1 cellular context compared by ENCODE assay signal in the genomic region with DNA sequence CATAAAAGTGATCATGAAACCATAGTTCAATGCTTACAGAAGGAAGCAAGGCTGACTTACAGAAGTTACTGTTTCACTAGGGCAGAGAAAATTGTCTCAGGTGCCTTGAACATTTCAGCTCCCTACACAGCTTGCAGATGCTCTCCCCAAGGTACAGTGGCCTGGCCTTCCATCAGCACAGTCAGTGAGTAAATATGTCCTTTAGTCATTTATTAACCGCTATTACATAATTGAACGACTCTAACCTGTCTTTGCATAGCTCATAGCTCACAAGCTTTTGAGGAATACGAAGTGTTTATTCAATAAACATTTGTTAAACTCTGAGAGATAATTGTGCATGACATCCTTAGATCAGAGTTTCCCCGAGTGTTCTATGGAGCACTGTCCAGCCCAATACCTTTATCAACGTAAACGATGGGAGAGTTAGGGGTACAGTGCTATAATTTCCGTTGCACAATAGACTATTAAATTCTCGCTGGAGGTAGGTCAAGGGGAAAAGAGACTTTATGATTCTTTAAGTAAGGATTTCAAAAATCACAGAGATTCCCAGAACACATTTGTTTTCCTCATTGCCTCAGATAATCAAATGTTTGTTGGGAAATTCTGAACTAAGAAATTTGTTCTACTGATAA.
TF ChIP-seq lines count a peak whose summit lies in the region.

No MANE protein-coding gene starts in this region.

TF ChIP-seq in HepG2, 621 proteins besides CTCF, POLR2A, EP300 and RAD21 (continued from another document and continues in another):
- TF ChIP-seq, protein P1, sequence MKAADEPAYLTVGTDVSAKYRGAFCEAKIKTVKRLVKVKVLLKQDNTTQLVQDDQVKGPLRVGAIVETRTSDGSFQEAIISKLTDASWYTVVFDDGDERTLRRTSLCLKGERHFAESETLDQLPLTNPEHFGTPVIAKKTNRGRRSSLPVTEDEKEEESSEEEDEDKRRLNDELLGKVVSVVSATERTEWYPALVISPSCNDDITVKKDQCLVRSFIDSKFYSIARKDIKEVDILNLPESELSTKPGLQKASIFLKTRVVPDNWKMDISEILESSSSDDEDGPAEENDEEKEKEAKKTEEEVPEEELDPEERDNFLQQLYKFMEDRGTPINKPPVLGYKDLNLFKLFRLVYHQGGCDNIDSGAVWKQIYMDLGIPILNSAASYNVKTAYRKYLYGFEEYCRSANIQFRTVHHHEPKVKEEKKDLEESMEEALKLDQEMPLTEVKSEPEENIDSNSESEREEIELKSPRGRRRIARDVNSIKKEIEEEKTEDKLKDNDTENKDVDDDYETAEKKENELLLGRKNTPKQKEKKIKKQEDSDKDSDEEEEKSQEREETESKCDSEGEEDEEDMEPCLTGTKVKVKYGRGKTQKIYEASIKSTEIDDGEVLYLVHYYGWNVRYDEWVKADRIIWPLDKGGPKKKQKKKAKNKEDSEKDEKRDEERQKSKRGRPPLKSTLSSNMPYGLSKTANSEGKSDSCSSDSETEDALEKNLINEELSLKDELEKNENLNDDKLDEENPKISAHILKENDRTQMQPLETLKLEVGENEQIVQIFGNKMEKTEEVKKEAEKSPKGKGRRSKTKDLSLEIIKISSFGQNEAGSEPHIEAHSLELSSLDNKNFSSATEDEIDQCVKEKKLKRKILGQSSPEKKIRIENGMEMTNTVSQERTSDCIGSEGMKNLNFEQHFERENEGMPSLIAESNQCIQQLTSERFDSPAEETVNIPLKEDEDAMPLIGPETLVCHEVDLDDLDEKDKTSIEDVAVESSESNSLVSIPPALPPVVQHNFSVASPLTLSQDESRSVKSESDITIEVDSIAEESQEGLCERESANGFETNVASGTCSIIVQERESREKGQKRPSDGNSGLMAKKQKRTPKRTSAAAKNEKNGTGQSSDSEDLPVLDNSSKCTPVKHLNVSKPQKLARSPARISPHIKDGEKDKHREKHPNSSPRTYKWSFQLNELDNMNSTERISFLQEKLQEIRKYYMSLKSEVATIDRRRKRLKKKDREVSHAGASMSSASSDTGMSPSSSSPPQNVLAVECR (CRISPR knock-in tag; IDR thresholded peaks at IDR 0.05; ENCODE audit: borderline replicate concordance), result peak; percentile 19; the same call in 1 of the 2 replicates
- TF ChIP-seq ZNF160 (CRISPR knock-in tag; IDR thresholded peaks at IDR 0.05), result no peak
- no peak for TF ChIP-seq ZNF724P (CRISPR knock-in tag; IDR thresholded peaks at IDR 0.05; ENCODE audit: borderline replicate concordance)
- no peak for TF ChIP-seq ZNF75D (CRISPR knock-in tag; IDR thresholded peaks at IDR 0.05; ENCODE audit: borderline replicate concordance)
- TF ChIP-seq KDM3A (CRISPR knock-in tag; IDR thresholded peaks at IDR 0.05; ENCODE audit: low read depth), result peak; percentile 60; the same call in 1 of the 2 replicates
- TF ChIP-seq NRL (CRISPR knock-in tag; IDR thresholded peaks at IDR 0.05; ENCODE audit: borderline replicate concordance), result no peak
- no peak for TF ChIP-seq ZNF251 (CRISPR knock-in tag; IDR thresholded peaks at IDR 0.05)
- TF ChIP-seq MTF1 (CRISPR knock-in tag; IDR thresholded peaks at IDR 0.05), result no peak
- TF ChIP-seq REPIN1 (CRISPR knock-in tag; IDR thresholded peaks at IDR 0.05; ENCODE audit: borderline replicate concordance, low read depth), result peak; percentile 92
- TF ChIP-seq RFX1 (IDR thresholded peaks at IDR 0.05), result no peak
- TF ChIP-seq ZMYM4 (CRISPR knock-in tag; IDR thresholded peaks at IDR 0.05), result peak; percentile 86
- no peak for TF ChIP-seq TBX3 (IDR thresholded peaks at IDR 0.05; ENCODE audit: borderline replicate concordance)
- TF ChIP-seq SP1 (IDR thresholded peaks at IDR 0.05), result no peak
- TF ChIP-seq SP1 (CRISPR knock-in tag; IDR thresholded peaks at IDR 0.05), result no peak
- no peak for TF ChIP-seq ARID2 (CRISPR knock-in tag; IDR thresholded peaks at IDR 0.05; ENCODE audit: borderline replicate concordance)
- TF ChIP-seq ZNF547 (CRISPR knock-in tag; IDR thresholded peaks at IDR 0.05), result no peak
- TF ChIP-seq, protein P2, sequence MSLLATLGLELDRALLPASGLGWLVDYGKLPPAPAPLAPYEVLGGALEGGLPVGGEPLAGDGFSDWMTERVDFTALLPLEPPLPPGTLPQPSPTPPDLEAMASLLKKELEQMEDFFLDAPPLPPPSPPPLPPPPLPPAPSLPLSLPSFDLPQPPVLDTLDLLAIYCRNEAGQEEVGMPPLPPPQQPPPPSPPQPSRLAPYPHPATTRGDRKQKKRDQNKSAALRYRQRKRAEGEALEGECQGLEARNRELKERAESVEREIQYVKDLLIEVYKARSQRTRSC (CRISPR knock-in tag; IDR thresholded peaks at IDR 0.05; ENCODE audit: low read depth), result no peak
- TF ChIP-seq, protein P3, sequence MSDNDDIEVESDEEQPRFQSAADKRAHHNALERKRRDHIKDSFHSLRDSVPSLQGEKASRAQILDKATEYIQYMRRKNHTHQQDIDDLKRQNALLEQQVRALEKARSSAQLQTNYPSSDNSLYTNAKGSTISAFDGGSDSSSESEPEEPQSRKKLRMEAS (IDR thresholded peaks at IDR 0.05), result no peak
- TF ChIP-seq, protein P4, sequence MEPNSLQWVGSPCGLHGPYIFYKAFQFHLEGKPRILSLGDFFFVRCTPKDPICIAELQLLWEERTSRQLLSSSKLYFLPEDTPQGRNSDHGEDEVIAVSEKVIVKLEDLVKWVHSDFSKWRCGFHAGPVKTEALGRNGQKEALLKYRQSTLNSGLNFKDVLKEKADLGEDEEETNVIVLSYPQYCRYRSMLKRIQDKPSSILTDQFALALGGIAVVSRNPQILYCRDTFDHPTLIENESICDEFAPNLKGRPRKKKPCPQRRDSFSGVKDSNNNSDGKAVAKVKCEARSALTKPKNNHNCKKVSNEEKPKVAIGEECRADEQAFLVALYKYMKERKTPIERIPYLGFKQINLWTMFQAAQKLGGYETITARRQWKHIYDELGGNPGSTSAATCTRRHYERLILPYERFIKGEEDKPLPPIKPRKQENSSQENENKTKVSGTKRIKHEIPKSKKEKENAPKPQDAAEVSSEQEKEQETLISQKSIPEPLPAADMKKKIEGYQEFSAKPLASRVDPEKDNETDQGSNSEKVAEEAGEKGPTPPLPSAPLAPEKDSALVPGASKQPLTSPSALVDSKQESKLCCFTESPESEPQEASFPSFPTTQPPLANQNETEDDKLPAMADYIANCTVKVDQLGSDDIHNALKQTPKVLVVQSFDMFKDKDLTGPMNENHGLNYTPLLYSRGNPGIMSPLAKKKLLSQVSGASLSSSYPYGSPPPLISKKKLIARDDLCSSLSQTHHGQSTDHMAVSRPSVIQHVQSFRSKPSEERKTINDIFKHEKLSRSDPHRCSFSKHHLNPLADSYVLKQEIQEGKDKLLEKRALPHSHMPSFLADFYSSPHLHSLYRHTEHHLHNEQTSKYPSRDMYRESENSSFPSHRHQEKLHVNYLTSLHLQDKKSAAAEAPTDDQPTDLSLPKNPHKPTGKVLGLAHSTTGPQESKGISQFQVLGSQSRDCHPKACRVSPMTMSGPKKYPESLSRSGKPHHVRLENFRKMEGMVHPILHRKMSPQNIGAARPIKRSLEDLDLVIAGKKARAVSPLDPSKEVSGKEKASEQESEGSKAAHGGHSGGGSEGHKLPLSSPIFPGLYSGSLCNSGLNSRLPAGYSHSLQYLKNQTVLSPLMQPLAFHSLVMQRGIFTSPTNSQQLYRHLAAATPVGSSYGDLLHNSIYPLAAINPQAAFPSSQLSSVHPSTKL (CRISPR knock-in tag; IDR thresholded peaks at IDR 0.05), result peak; percentile 98
- no peak for TF ChIP-seq ZNF207 (IDR thresholded peaks at IDR 0.05; ENCODE audit: borderline replicate concordance)
- 0 out of 2 replicates have a peak, but pooled peaks have one; percentile 59 for TF ChIP-seq ZNF33A (CRISPR knock-in tag; IDR thresholded peaks at IDR 0.05; ENCODE audit: borderline replicate concordance)
- TF ChIP-seq ZNF101 (CRISPR knock-in tag; IDR thresholded peaks at IDR 0.05; ENCODE audit: borderline replicate concordance, low read depth), result no peak
- no peak for TF ChIP-seq SRSF4 (IDR thresholded peaks at IDR 0.05; ENCODE audit: low read depth, low read length, poor library complexity, severe bottlenecking)
- TF ChIP-seq IRF2 (CRISPR knock-in tag; IDR thresholded peaks at IDR 0.05), result peak; percentile 72; the same call in 1 of the 2 replicates
- no peak for TF ChIP-seq ZNF678 (CRISPR knock-in tag; IDR thresholded peaks at IDR 0.05)
- no peak for TF ChIP-seq JUN (CRISPR knock-in tag; IDR thresholded peaks at IDR 0.05)
- TF ChIP-seq ZNF136 (CRISPR knock-in tag; IDR thresholded peaks at IDR 0.05; ENCODE audit: low read depth), result no peak
- TF ChIP-seq RFX3 (CRISPR knock-in tag; IDR thresholded peaks at IDR 0.05), result no peak
- peak; percentile 72 for TF ChIP-seq SAP130 (CRISPR knock-in tag; IDR thresholded peaks at IDR 0.05; ENCODE audit: low read depth)
- no peak for TF ChIP-seq PHF20 (CRISPR knock-in tag; IDR thresholded peaks at IDR 0.05)
- TF ChIP-seq NR1H2 (CRISPR knock-in tag; IDR thresholded peaks at IDR 0.05; ENCODE audit: borderline replicate concordance, low read depth), result no peak
- TF ChIP-seq, protein P5, sequence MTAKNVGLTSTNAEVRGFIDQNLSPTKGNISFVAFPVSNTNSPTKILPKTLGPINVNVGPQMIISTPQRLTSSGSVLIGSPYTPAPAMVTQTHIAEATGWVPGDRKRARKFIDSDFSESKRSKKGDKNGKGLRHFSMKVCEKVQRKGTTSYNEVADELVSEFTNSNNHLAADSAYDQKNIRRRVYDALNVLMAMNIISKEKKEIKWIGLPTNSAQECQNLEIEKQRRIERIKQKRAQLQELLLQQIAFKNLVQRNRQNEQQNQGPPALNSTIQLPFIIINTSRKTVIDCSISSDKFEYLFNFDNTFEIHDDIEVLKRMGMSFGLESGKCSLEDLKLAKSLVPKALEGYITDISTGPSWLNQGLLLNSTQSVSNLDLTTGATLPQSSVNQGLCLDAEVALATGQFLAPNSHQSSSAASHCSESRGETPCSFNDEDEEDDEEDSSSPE (CRISPR knock-in tag; IDR thresholded peaks at IDR 0.05), result no peak
- TF ChIP-seq SRF (IDR thresholded peaks at IDR 0.05; ENCODE audit: low read depth, low read length), result no peak
- no peak for TF ChIP-seq ZNF577 (CRISPR knock-in tag; IDR thresholded peaks at IDR 0.05; ENCODE audit: borderline replicate concordance, low read depth)
- TF ChIP-seq KLF11 (CRISPR knock-in tag; IDR thresholded peaks at IDR 0.05), result no peak; the same call in 1 of the 2 replicates
- no peak for TF ChIP-seq ZNF777 (CRISPR knock-in tag; IDR thresholded peaks at IDR 0.05)
- TF ChIP-seq ZNF879 (CRISPR knock-in tag; IDR thresholded peaks at IDR 0.05), result no peak
- no peak; the same call in 1 of the 2 replicates for TF ChIP-seq ZNF33B (CRISPR knock-in tag; IDR thresholded peaks at IDR 0.05)
- TF ChIP-seq ERF (CRISPR knock-in tag; IDR thresholded peaks at IDR 0.05), result peak; percentile 61; the same call in 1 of the 2 replicates
- TF ChIP-seq NBN (conservative IDR thresholded peaks at IDR 0.05), result no peak
- no peak for TF ChIP-seq ZNF446 (CRISPR knock-in tag; IDR thresholded peaks at IDR 0.05)
- 0 out of 2 replicates have a peak, but pooled peaks have one; percentile 46 for TF ChIP-seq BRCA1 (CRISPR knock-in tag; IDR thresholded peaks at IDR 0.05)
- TF ChIP-seq FOXA3 (CRISPR knock-in tag; IDR thresholded peaks at IDR 0.05), result peak; percentile 97
- TF ChIP-seq TBL1XR1 (IDR thresholded peaks at IDR 0.05; ENCODE audit: borderline replicate concordance, low read length, partially characterized antibody), result peak; percentile 95
- TF ChIP-seq ZSCAN30 (CRISPR knock-in tag; IDR thresholded peaks at IDR 0.05), result no peak
- no peak for TF ChIP-seq TSC22D2 (CRISPR knock-in tag; IDR thresholded peaks at IDR 0.05; ENCODE audit: borderline replicate concordance)
- TF ChIP-seq NFIC (IDR thresholded peaks at IDR 0.05; ENCODE audit: low read length), result peak; percentile 83; the same call in 1 of the 2 replicates
- TF ChIP-seq ELF1 (CRISPR knock-in tag; IDR thresholded peaks at IDR 0.05), result no peak
- no peak for TF ChIP-seq RFXAP (CRISPR knock-in tag; IDR thresholded peaks at IDR 0.05; ENCODE audit: borderline replicate concordance)
- TF ChIP-seq, protein P6, sequence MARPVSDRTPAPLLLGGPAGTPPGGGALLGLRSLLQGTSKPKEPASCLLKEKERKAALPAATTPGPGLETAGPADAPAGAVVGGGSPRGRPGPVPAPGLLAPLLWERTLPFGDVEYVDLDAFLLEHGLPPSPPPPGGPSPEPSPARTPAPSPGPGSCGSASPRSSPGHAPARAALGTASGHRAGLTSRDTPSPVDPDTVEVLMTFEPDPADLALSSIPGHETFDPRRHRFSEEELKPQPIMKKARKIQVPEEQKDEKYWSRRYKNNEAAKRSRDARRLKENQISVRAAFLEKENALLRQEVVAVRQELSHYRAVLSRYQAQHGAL (CRISPR knock-in tag; IDR thresholded peaks at IDR 0.05; ENCODE audit: not compliant biosample characterization), result no peak
- peak; percentile 61; the same call in 1 of the 2 replicates for TF ChIP-seq NR2F2 (IDR thresholded peaks at IDR 0.05; ENCODE audit: borderline replicate concordance, low read depth)
- TF ChIP-seq NFKB2 (CRISPR knock-in tag; IDR thresholded peaks at IDR 0.05; ENCODE audit: borderline replicate concordance), result no peak
- TF ChIP-seq, protein P7, sequence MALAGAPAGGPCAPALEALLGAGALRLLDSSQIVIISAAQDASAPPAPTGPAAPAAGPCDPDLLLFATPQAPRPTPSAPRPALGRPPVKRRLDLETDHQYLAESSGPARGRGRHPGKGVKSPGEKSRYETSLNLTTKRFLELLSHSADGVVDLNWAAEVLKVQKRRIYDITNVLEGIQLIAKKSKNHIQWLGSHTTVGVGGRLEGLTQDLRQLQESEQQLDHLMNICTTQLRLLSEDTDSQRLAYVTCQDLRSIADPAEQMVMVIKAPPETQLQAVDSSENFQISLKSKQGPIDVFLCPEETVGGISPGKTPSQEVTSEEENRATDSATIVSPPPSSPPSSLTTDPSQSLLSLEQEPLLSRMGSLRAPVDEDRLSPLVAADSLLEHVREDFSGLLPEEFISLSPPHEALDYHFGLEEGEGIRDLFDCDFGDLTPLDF (CRISPR knock-in tag; IDR thresholded peaks at IDR 0.05), result no peak
- TF ChIP-seq DNMT3B (CRISPR knock-in tag; conservative IDR thresholded peaks at IDR 0.05), result peak; percentile 90; the same call in 1 of the 2 replicates
- TF ChIP-seq WIZ (CRISPR knock-in tag; IDR thresholded peaks at IDR 0.05), result no peak
- peak; percentile 56; the same call in 1 of the 2 replicates for TF ChIP-seq MEF2D (CRISPR knock-in tag; IDR thresholded peaks at IDR 0.05)
- TF ChIP-seq SALL2 (CRISPR knock-in tag; IDR thresholded peaks at IDR 0.05), result no peak
- TF ChIP-seq ZNF557 (CRISPR knock-in tag; IDR thresholded peaks at IDR 0.05), result no peak
- TF ChIP-seq HES4 (CRISPR knock-in tag; IDR thresholded peaks at IDR 0.05; ENCODE audit: borderline replicate concordance), result no peak
- TF ChIP-seq TARDBP (CRISPR knock-in tag; IDR thresholded peaks at IDR 0.05), result peak; percentile 84; the same call in 1 of the 2 replicates
- TF ChIP-seq TMF1 (CRISPR knock-in tag; IDR thresholded peaks at IDR 0.05; ENCODE audit: low read depth), result no peak
- no peak for TF ChIP-seq ATAD3A (CRISPR knock-in tag; IDR thresholded peaks at IDR 0.05)
- TF ChIP-seq HMGA1 (CRISPR knock-in tag; conservative IDR thresholded peaks at IDR 0.05), result no peak
